ENCODE assay signal across 20 cellular contexts in the genomic region with DNA sequence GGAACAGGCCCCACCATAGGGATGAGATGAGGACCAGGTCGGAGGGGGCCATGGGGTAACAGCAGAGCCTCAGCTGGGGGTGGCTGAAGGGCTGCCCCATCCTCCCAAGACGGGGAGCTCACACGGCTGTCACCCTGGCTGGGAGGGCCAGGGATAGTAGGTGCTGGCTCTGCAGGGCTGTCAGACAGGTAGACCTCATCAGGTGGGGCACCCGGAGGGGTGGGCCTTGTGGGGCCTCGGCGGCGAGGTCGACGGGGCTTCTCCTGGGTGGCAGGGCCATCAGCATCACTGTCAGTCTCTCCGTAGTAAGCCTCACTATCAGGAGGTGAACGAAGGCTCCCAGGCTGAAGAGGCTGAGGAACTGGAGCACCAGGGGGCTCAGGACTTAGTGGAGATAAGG. TPM values are rescaled to one million over a fixed set of nuclear protein-coding genes. Genes with fewer than 3 reads are reported as not detected.
A peak's percentile ranks its signal among the peaks of the same experiment; 100 is the strongest.
DNase-seq lines count a peak whose midpoint lies in the region; ATAC-seq, FAIRE-seq and TF ChIP-seq lines count a peak whose summit lies in the region.
"Had no signal": no experiment of that assay in that cellular context is flagged by ENCODE, and none has a peak within 500 bp of the region (broad histone marks: within the 10 kb centered on the region; RNA-seq: fewer than 3 reads in every experiment).

No MANE protein-coding gene starts in this region.

- TF ChIP-seq CTCF in heart left ventricle (IDR thresholded peaks at IDR 0.05) (no peak), GM13977 (IDR thresholded peaks at IDR 0.05; ENCODE audit: extremely low read depth, insufficient read depth, missing control alignments) (peak; percentile 5), K562 (IDR thresholded peaks at IDR 0.05 in 2 of 3, conservative IDR thresholded peaks at IDR 0.05 in 1 of 3; ENCODE audit: insufficient read depth in 2 of 3, low read depth in 1 of 3, low read length in 3 of 3) (no peak), psoas muscle (IDR thresholded peaks at IDR 0.05) (no peak), GM23338 (conservative IDR thresholded peaks at IDR 0.05; ENCODE audit: low read depth in 2 of 2) (no peak)

- no TSS peak for BruUV-seq in K562 (replicated peaks; lab: Mats Ljungman, UMichigan)

- intact Hi-C loops in heart left ventricle (cut with DNase I), result loop anchor here in 6 of 10 donors (2.0 to 10.0 kb wide), 5 partner anchors 64 to 92 kb away; partner anchors contain the start of gene SEC24C (in 1 of the 6)
- intact Hi-C loops in cardiac septum (cut with DNase I), result loop anchor here (5.0 kb wide), 2 partner anchors 76 to 119 kb away; a partner anchor contains a TSS
- intact Hi-C loops in K562 (cut with micrococcal nuclease), result loop anchor here (1.0 to 5.0 kb wide), 3 partner anchors 89 to 226 kb away; partner anchors contain the start of gene SEC24C
- intact Hi-C loops in psoas muscle (cut with DNase I), result loop anchor here in 1 of 2 donors (5.0 kb wide), 1 partner anchor 79 kb away; no protein-coding TSS in a partner anchor

- peaks cover under 1 to 58% (median 17%) of the 10 kb centered on the region in 12 donors for H3K4me1 ChIP-seq in heart left ventricle
- peaks cover 31 to 57% of the 10 kb centered on the region in 2 experiments for H3K4me1 ChIP-seq in K562 (replicated peaks in 1 of 2; ENCODE audit: control insufficient read depth in 2 of 2, insufficient read depth in 2 of 2, low read length in 2 of 2)
- H3K4me1 ChIP-seq in psoas muscle, result peaks cover 49% of the 10 kb centered on the region
- H3K4me1 ChIP-seq in GM23338 (ENCODE audit: insufficient read depth), result no peaks in the 10 kb centered on the region

- H3F3A ChIP-seq in GM23338 (replicated peaks; ENCODE audit: low read depth), result no peaks in the 10 kb centered on the region

- H4K20me1 ChIP-seq in K562 (replicated peaks; ENCODE audit: control insufficient read depth, insufficient read depth, low read length) (no peaks in the 10 kb centered on the region), GM23338 (replicated peaks; ENCODE audit: insufficient read depth) (no peaks in the 10 kb centered on the region; the same call in 1 of the 2 replicates)

- 40 to 55% (median 49%) methylated on average over 6 to 11 of the region's 11 CpGs for WGBS in heart left ventricle, 4 donors
- WGBS in K562 (ENCODE audit: insufficient coverage, low coverage, missing lambda C conversion rate), result 49% methylated on average over 10 of the region's 11 CpGs
- WGBS in psoas muscle, 3 donors, result 63 to 84% (median 64%) methylated on average over 11 of the region's 11 CpGs

- ATAC-seq in heart left ventricle (no peak), K562 (peak; percentile 30), psoas muscle (no peak), GM23338 (no peak)

- no peaks in the 10 kb centered on the region for H3K27me3 ChIP-seq in heart left ventricle
- H3K27me3 ChIP-seq in K562 (ENCODE audit: control insufficient read depth in 2 of 2, insufficient read depth in 2 of 2, low read length in 2 of 2), result no peaks in the 10 kb centered on the region
- H3K27me3 ChIP-seq in psoas muscle (ENCODE audit: insufficient read depth in 3 of 3, low read length in 2 of 3), result no peaks in the 10 kb centered on the region
- no peaks in the 10 kb centered on the region for H3K27me3 ChIP-seq in GM23338 (ENCODE audit: insufficient read depth)

- no peak for TF ChIP-seq EP300 in K562 (IDR thresholded peaks at IDR 0.05; ENCODE audit: low read length)

- POLR2A ChIA-PET in K562 (lab: Yijun Ruan, JAX), result interaction anchor here (0.6 to 1.1 kb wide), 5 partner anchors 24 to 421 kb away, joined by 3 to 4 read pairs (median 3); no protein-coding TSS in a partner anchor

- no peak for DNase-seq in heart left ventricle
- no peak for DNase-seq in cardiac septum (ENCODE audit: low spot score)
- no peak for DNase-seq in GM13977 (ENCODE audit: low spot score)
- DNase-seq in K562 (ENCODE audit: extremely low read depth in 1 of 4, low spot score in 3 of 4), result peak in 1 of 4 experiments; percentile 25
- DNase-seq in psoas muscle, result peak in 1 of 2 donors; percentile 57
- DNase-seq in GM23338 (ENCODE audit: low spot score), result no peak
- no peak for DNase-seq in NCI-H748 (lab: John Stamatoyannopoulos, UW; ENCODE audit: unreplicated experiment)
- no peak for DNase-seq in NOMO-1 (lab: John Stamatoyannopoulos, UW; ENCODE audit: unreplicated experiment in 2 of 2)
- DNase-seq: NCI-H1105 treated with DMSO at 0.1 percent for 48 hours, NCI-H2029 treated with DMSO at 0.1 percent for 48 hours, NCI-H510A treated with DMSO at 0.1 percent for 48 hours had no signal

- no peak for FAIRE-seq in K562 (lab: Jason Lieb, UNC)
- FAIRE-seq: GM19239, H1, RCC 7860 had no signal

- H3K27ac ChIP-seq in heart left ventricle (peak overlapping the region in 10 of 12 donors; percentile 20 to 99 (median 92)), K562 (ENCODE audit: extremely low read depth, low read depth, low read length) (no peak overlapping the region), psoas muscle (peak overlapping the region; percentile 98), GM23338 (ENCODE audit: low read depth) (no peak overlapping the region)

- H3K9me2 ChIP-seq in GM23338 (ENCODE audit: insufficient read depth), result no peaks in the 10 kb centered on the region

- in situ Hi-C loops in GM13977 (cut with MboI; ENCODE audit: low pct_unique_long_range_greater_than_20kb, low sequenced_read_pairs, unreplicated experiment) (no loop called here), K562 (cut with MboI) (loop anchor here (10.0 kb wide), 1 partner anchor 122 kb away; a partner anchor contains a TSS)

- H3K27ac Mint-ChIP-seq in GM23338, result no peak overlapping the region
- H3K27ac Mint-ChIP-seq: CD4-positive, CD25-positive, alpha-beta regulatory T cell had no signal

- peak overlapping the region in 1 of 2 experiments; percentile 26; a peak in 1 of 4 replicates for H3K9ac ChIP-seq in K562 (ENCODE audit: insufficient read depth in 1 of 2, low read depth in 2 of 2, low read length in 2 of 2)

- H3K9me3 ChIP-seq in heart left ventricle, result no peaks in the 10 kb centered on the region
- H3K9me3 ChIP-seq in K562 (replicated peaks; ENCODE audit: control insufficient read depth, insufficient read depth, low read depth, low read length), result no peaks in the 10 kb centered on the region
- no peaks in the 10 kb centered on the region for H3K9me3 ChIP-seq in psoas muscle

- H3K9me3 Mint-ChIP-seq in GM23338, result no peaks in the 10 kb centered on the region; the same call in 2 of the 3 replicates
- H3K9me3 Mint-ChIP-seq: CD4-positive, CD25-positive, alpha-beta regulatory T cell had no signal

- TF ChIP-seq POLR2A in heart left ventricle (IDR thresholded peaks at IDR 0.05), result no peak
- TF ChIP-seq POLR2A in K562 (conservative IDR thresholded peaks at IDR 0.05), result no peak

- H2AFZ ChIP-seq in K562 (ENCODE audit: low read depth, low read length), result 0 out of 2 replicates have a peak overlapping the region, but pooled peaks have one; percentile 6
- no peak overlapping the region for H2AFZ ChIP-seq in GM23338

- peaks cover 12% of the 10 kb centered on the region for H3K4me1 Mint-ChIP-seq in GM23338

- no peak overlapping the region for H3K4me3 Mint-ChIP-seq in GM23338
- H3K4me3 Mint-ChIP-seq: CD4-positive, CD25-positive, alpha-beta regulatory T cell had no signal

- H3K36me3 ChIP-seq in heart left ventricle, result peaks cover 0 to 5% (median 0%) of the 10 kb centered on the region in 9 donors
- H3K36me3 ChIP-seq in K562 (ENCODE audit: control insufficient read depth, insufficient read depth, low read length), result no peaks in the 10 kb centered on the region
- H3K36me3 ChIP-seq in psoas muscle (ENCODE audit: insufficient read depth in 1 of 2, low read depth in 1 of 2), result peaks cover 0 to 32% of the 10 kb centered on the region in 2 donors
- H3K36me3 ChIP-seq in GM23338 (ENCODE audit: insufficient read depth), result no peaks in the 10 kb centered on the region

- H3K36me3 Mint-ChIP-seq in GM23338 (ENCODE audit: low read depth), result no peaks in the 10 kb centered on the region; the same call in 2 of the 3 replicates
- H3K36me3 Mint-ChIP-seq: CD4-positive, CD25-positive, alpha-beta regulatory T cell had no signal

- CTCF ChIA-PET in K562 (lab: Yijun Ruan, JAX; ENCODE audit: low intra/inter-chr PET ratio), result interaction anchor here (0.5 to 0.7 kb wide), 2 partner anchors 226 to 616 kb away, joined by 3 to 4 read pairs; no protein-coding TSS in a partner anchor

- no peaks in the 10 kb centered on the region for H3K79me2 ChIP-seq in K562 (ENCODE audit: control insufficient read depth, insufficient read depth, low read length)
- H3K79me2 ChIP-seq in GM23338 (replicated peaks; ENCODE audit: insufficient read depth), result no peaks in the 10 kb centered on the region

- H3K4me2 ChIP-seq in K562 (ENCODE audit: insufficient read depth, low read length) (no peak overlapping the region), GM23338 (no peak overlapping the region)

- peak overlapping the region in 6 of 12 donors; percentile 10 to 55 (median 14) for H3K4me3 ChIP-seq in heart left ventricle
- no peak overlapping the region for H3K4me3 ChIP-seq in K562
- peak overlapping the region; percentile 73 for H3K4me3 ChIP-seq in psoas muscle
- no peak overlapping the region for H3K4me3 ChIP-seq in GM23338

- H3K9me1 ChIP-seq in K562 (ENCODE audit: control insufficient read depth, insufficient read depth, low read length), result no peaks in the 10 kb centered on the region

- TF ChIP-seq RAD21 in K562 (CRISPR knock-in tag; conservative IDR thresholded peaks at IDR 0.05 in 1 of 2, IDR thresholded peaks at IDR 0.05 in 1 of 2), result no peak

- H3K27me3 Mint-ChIP-seq in GM23338 (ENCODE audit: insufficient read depth, low read depth, poor library complexity), result peaks cover 9% of the 10 kb centered on the region

RNA-seq across cellular contexts. Expression of gene SYNPO2L, which starts 2.6 kb away (rescaled TPM):
- 100 to 1,000 TPM; 129 to 649 (median 387) TPM for total RNA-seq in heart left ventricle
- 100 to 1,000 TPM in 1 of 2 donors, 10 to 100 TPM in 1; 77.8 to 246 TPM for polyA plus RNA-seq in heart left ventricle
- total RNA-seq in cardiac septum, result 792 TPM
- total RNA-seq in K562 (2011; cell fraction: chromatin; rRNA removed; ENCODE audit: low replicate concordance), result 0.09 TPM in 2 replicates
- total RNA-seq in K562 (2011; cell fraction: nucleolus; rRNA removed), result 0.17 TPM in 1 of 2 replicates, not detected in the other
- total RNA-seq in K562 (2011; cell fraction: nucleoplasm; rRNA removed), result 0.15 TPM in 1 of 2 replicates, not detected in the other
- total RNA-seq in K562 (2014; rRNA removed), result 0.04 TPM in 1 of 2 replicates, not detected in the other
- not detected in 2 replicates for total RNA-seq in K562 (2014; rRNA removed; fragmentation: Illumina TruSeq; extraction: Trizol)
- not detected in 2 replicates for total RNA-seq in K562 (2015; rRNA removed; fragmentation: Illumina TruSeq; extraction: Trizol)
- 0.07 TPM in 1 of 2 replicates, not detected in the other for total RNA-seq in K562 (2021)
- 0.03 TPM in 1 of 2 replicates, not detected in the other for polyA plus RNA-seq in K562 (2011; rRNA removed)
- polyA plus RNA-seq in K562 (2011; cell fraction: cytosol; rRNA removed), result not detected in 2 replicates
- polyA plus RNA-seq in K562 (2011; cell fraction: nucleus; rRNA removed), result not detected in 2 replicates
- 0.04 and 0.08 TPM in 2 replicates for polyA plus RNA-seq in K562 (2012)
- polyA plus RNA-seq in K562 (2014; fragmentation: Illumina TruSeq; extraction: Trizol), result 0.03 and 0.07 TPM in 2 replicates
- polyA plus RNA-seq in K562 (2014; fragmentation: Nextera tagmentation; extraction: Ambion mirVana), result not detected
- not detected in 2 replicates for polyA plus RNA-seq in K562 (2014; rRNA removed)
- not detected in 2 replicates for polyA minus RNA-seq in K562 (2011; rRNA and poly(A)+ RNA removed)
- polyA minus RNA-seq in K562 (2011; cell fraction: cytosol; rRNA and poly(A)+ RNA removed), result not detected in 2 replicates
- not detected in 2 replicates for polyA minus RNA-seq in K562 (2011; cell fraction: nucleus; rRNA and poly(A)+ RNA removed)
- total RNA-seq in psoas muscle, result 100 to 1,000 TPM; 132 to 289 (median 185) TPM
- 10 to 100 TPM in 2 of 3 donors, 1 to 10 TPM in 1; 8.8 to 60.7 (median 27.3) TPM for polyA plus RNA-seq in psoas muscle
- total RNA-seq in GM23338 (2014; rRNA removed; shearing (Covaris generic)), result 0.08 TPM in 1 of 2 replicates, not detected in the other
- polyA plus RNA-seq in GM23338 (2016; fragmentation: Nextera tagmentation; extraction: Ambion mirVana), result 0.16 and 0.57 TPM in 2 replicates
- total RNA-seq: A172; CD4-positive, CD25-positive, alpha-beta regulatory T cell; M059J; OCI-LY7; SK-MEL-5 had no signal
- polyA plus RNA-seq: CD4-positive, CD25-positive, alpha-beta regulatory T cell had no signal

RNA-seq across cellular contexts. Expression of gene MYOZ1, which starts 11.9 kb away (rescaled TPM):
- 1 to 10 TPM in 3 of 9 donors, under 1 TPM in 5, not detected in 1; 0.23 to 2.5 (median 0.74) TPM for total RNA-seq in heart left ventricle
- polyA plus RNA-seq in heart left ventricle, result under 1 TPM; 0.28 to 0.76 TPM
- total RNA-seq in cardiac septum, result 8.7 TPM
- not detected in 2 replicates for total RNA-seq in K562 (2011; cell fraction: chromatin; rRNA removed; ENCODE audit: low replicate concordance)
- total RNA-seq in K562 (2011; cell fraction: nucleolus; rRNA removed), result not detected in 2 replicates
- total RNA-seq in K562 (2011; cell fraction: nucleoplasm; rRNA removed), result not detected in 2 replicates
- total RNA-seq in K562 (2014; rRNA removed), result not detected in 2 replicates
- not detected in 2 replicates for total RNA-seq in K562 (2014; rRNA removed; fragmentation: Illumina TruSeq; extraction: Trizol)
- 0.18 and 0.23 TPM in 2 replicates for total RNA-seq in K562 (2015; rRNA removed; fragmentation: Illumina TruSeq; extraction: Trizol)
- not detected in 2 replicates for total RNA-seq in K562 (2021)
- 0.06 and 0.09 TPM in 2 replicates for polyA plus RNA-seq in K562 (2011; rRNA removed)
- polyA plus RNA-seq in K562 (2011; cell fraction: cytosol; rRNA removed), result 0.13 TPM in 1 of 2 replicates, not detected in the other
- polyA plus RNA-seq in K562 (2011; cell fraction: nucleus; rRNA removed), result not detected in 2 replicates
- 0.07 and 0.19 TPM in 2 replicates for polyA plus RNA-seq in K562 (2012)
- polyA plus RNA-seq in K562 (2014; fragmentation: Illumina TruSeq; extraction: Trizol), result 0.10 TPM in 1 of 2 replicates, not detected in the other
- polyA plus RNA-seq in K562 (2014; fragmentation: Nextera tagmentation; extraction: Ambion mirVana), result under 1 TPM in 1 of 2 experiments, not detected in 1; 0.03 TPM
- 0.09 and 0.11 TPM in 2 replicates for polyA plus RNA-seq in K562 (2014; rRNA removed)
- not detected in 2 replicates for polyA minus RNA-seq in K562 (2011; rRNA and poly(A)+ RNA removed)
- polyA minus RNA-seq in K562 (2011; cell fraction: cytosol; rRNA and poly(A)+ RNA removed), result not detected in 2 replicates
- not detected in 2 replicates for polyA minus RNA-seq in K562 (2011; cell fraction: nucleus; rRNA and poly(A)+ RNA removed)
- total RNA-seq in psoas muscle, result 1,000 to 10,000 TPM in 3 of 4 donors, 100 to 1,000 TPM in 1; 805 to 1,915 (median 1,417) TPM
- polyA plus RNA-seq in psoas muscle, result 1,000 to 10,000 TPM in 1 of 3 donors, 100 to 1,000 TPM in 2; 318 to 1,157 (median 878) TPM
- total RNA-seq in GM23338 (2014; rRNA removed; shearing (Covaris generic)), result 2.4 and 3.2 TPM in 2 replicates
- polyA plus RNA-seq in GM23338 (2016; fragmentation: Nextera tagmentation; extraction: Ambion mirVana), result 1.9 and 2.7 TPM in 2 replicates
- total RNA-seq: A172; CD4-positive, CD25-positive, alpha-beta regulatory T cell; HT1080; OCI-LY7 had no signal
- polyA plus RNA-seq: CD4-positive, CD25-positive, alpha-beta regulatory T cell had no signal

RNA-seq across cellular contexts. Expression of gene AGAP5, which starts 44.7 kb away (rescaled TPM):
- 1 to 10 TPM; 1.2 to 6.2 (median 3.3) TPM for total RNA-seq in heart left ventricle
- 1 to 10 TPM; 1.4 to 6.0 TPM for polyA plus RNA-seq in heart left ventricle
- total RNA-seq in cardiac septum, result 5.2 TPM
- 22.4 and 44.9 TPM in 2 replicates for total RNA-seq in K562 (2011; cell fraction: chromatin; rRNA removed; ENCODE audit: low replicate concordance)
- total RNA-seq in K562 (2011; cell fraction: nucleolus; rRNA removed), result 12.0 and 15.7 TPM in 2 replicates
- total RNA-seq in K562 (2011; cell fraction: nucleoplasm; rRNA removed), result 23.0 and 30.7 TPM in 2 replicates
- 1.2 and 3.5 TPM in 2 replicates for total RNA-seq in K562 (2014; rRNA removed)
- 3.7 and 5.3 TPM in 2 replicates for total RNA-seq in K562 (2014; rRNA removed; fragmentation: Illumina TruSeq; extraction: Trizol)
- 6.1 and 6.2 TPM in 2 replicates for total RNA-seq in K562 (2015; rRNA removed; fragmentation: Illumina TruSeq; extraction: Trizol)
- 5.1 and 5.6 TPM in 2 replicates for total RNA-seq in K562 (2021)
- 7.5 and 10.1 TPM in 2 replicates for polyA plus RNA-seq in K562 (2011; rRNA removed)
- 4.1 and 5.4 TPM in 2 replicates for polyA plus RNA-seq in K562 (2011; cell fraction: cytosol; rRNA removed)
- 35.9 and 45.0 TPM in 2 replicates for polyA plus RNA-seq in K562 (2011; cell fraction: nucleus; rRNA removed)
- 3.9 and 9.2 TPM in 2 replicates for polyA plus RNA-seq in K562 (2012)
- polyA plus RNA-seq in K562 (2014; fragmentation: Illumina TruSeq; extraction: Trizol), result 5.4 and 7.0 TPM in 2 replicates
- under 1 TPM; 0.32 to 0.66 TPM for polyA plus RNA-seq in K562 (2014; fragmentation: Nextera tagmentation; extraction: Ambion mirVana)
- 5.0 and 6.8 TPM in 2 replicates for polyA plus RNA-seq in K562 (2014; rRNA removed)
- 5.3 and 5.7 TPM in 2 replicates for polyA minus RNA-seq in K562 (2011; rRNA and poly(A)+ RNA removed)
- polyA minus RNA-seq in K562 (2011; cell fraction: cytosol; rRNA and poly(A)+ RNA removed), result 1.2 and 2.4 TPM in 2 replicates
- polyA minus RNA-seq in K562 (2011; cell fraction: nucleus; rRNA and poly(A)+ RNA removed), result 4.8 and 9.8 TPM in 2 replicates
- 1 to 10 TPM; 1.4 to 3.6 (median 2.9) TPM for total RNA-seq in psoas muscle
- polyA plus RNA-seq in psoas muscle, result 1 to 10 TPM; 2.1 to 2.3 (median 2.2) TPM
- 5.3 and 6.7 TPM in 2 replicates for total RNA-seq in GM23338 (2014; rRNA removed; shearing (Covaris generic))
- 4.3 and 5.0 TPM in 2 replicates for polyA plus RNA-seq in GM23338 (2016; fragmentation: Nextera tagmentation; extraction: Ambion mirVana)

Comparison
In these comparisons a context has a peak if more than half of its experiments do, and no peak if none do; other contexts are left out.
1. H3K27ac ChIP-seq: peak in heart left ventricle (10 of 12) and psoas muscle (single experiment); none in K562 (single experiment) and GM23338 (single experiment).
2. RNA of gene SYNPO2L, which starts 2.6 kb away (total RNA-seq): 792 TPM in cardiac septum (single experiment), 129 to 649 TPM in heart left ventricle and 132 to 289 TPM in psoas muscle; 0.04 to 0.17 TPM in K562 and 0.08 TPM in GM23338; every median in the first group is over 100 times any median in the second.
3. RNA of gene MYOZ1, which starts 11.9 kb away (total RNA-seq): 805 to 1,915 TPM in psoas muscle; 8.7 TPM in cardiac septum (single experiment), 2.4 to 3.2 TPM in GM23338, 0.23 to 2.5 TPM in heart left ventricle and 0.18 to 0.23 TPM in K562; every median in the first group is over 10 times any median in the second.